Comparison of ENCODE assay signal across 13 cellular contexts in the genomic region with DNA sequence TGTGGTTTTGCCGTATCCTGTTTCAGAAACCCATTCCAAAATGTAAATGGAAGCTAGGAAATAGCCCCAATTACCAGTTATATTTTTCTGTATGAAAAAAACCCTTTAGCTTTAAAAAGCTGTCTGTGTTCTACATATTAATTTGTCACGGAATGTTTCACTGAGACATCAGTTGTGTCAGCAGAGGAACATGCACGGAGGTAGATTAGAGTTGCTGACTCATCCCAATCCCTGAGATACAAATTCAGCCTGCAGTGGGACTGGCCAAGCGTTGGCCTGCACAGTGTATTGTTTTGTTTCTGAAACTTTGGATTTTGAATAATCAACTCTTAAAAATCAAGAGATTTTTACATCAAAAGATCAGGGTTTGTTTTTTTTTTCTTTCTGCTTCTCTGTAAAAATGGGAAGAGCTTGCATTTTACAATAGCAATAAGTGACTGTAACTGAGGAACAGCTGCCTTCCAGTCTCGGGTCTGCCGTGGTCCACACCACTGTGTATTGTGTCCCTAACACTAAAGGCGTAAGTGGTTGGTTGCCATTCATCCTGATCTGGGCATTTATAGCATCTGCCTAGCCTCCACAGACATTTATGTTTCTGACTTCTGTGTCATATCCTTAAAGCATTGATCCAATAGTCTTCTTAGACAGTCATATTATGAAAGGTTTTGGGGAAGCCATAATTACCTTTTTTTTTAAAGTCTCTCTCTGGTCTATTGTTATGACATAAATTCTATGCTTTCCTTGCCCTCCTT.
DNase-seq lines count a peak whose midpoint lies in the region; ATAC-seq, FAIRE-seq and TF ChIP-seq lines count a peak whose summit lies in the region.
"Had no signal": no experiment of that assay in that cellular context is flagged by ENCODE, and none has a peak within 500 bp of the region (broad histone marks: within the 10 kb centered on the region; RNA-seq: fewer than 3 reads in every experiment).

No MANE protein-coding gene starts in this region.

- no peaks in the 10 kb centered on the region for H3K9me3 ChIP-seq in A549
- H3K9me3 ChIP-seq in BE2C = no peaks in the 10 kb centered on the region

- no TSS peak for BruUV-seq in Calu3 (replicated peaks; lab: Mats Ljungman, UMichigan)

- POLR2A ChIA-PET in A549 (lab: Yijun Ruan, JAX) = no interaction called here

- TF ChIP-seq RAD21 in A549 (conservative IDR thresholded peaks at IDR 0.05 in 1 of 2, IDR thresholded peaks at IDR 0.05 in 1 of 2) = no peak

- TF ChIP-seq CTCF in A549 (IDR thresholded peaks at IDR 0.05) (no peak), foreskin keratinocyte (conservative IDR thresholded peaks at IDR 0.05) (no peak), BE2C (IDR thresholded peaks at IDR 0.05; ENCODE audit: low read depth, low read length) (no peak), Calu3 (IDR thresholded peaks at IDR 0.05; ENCODE audit: unreplicated experiment) (no peak)

- no peak overlapping the region for H3K4me3 Mint-ChIP-seq in Calu3 (ENCODE audit: low read depth, unreplicated experiment)
- H3K4me3 Mint-ChIP-seq: B cell; stimulated activated memory B cell treated with anti-CD40 and anti-IgM and Interleukin-4, amounts not matched to agents 10 μg/mL and 1 μg/mL and 100 μg/mL, for 72 hours had no signal

- no peaks in the 10 kb centered on the region for H3K4me1 Mint-ChIP-seq in Calu3 (ENCODE audit: low read depth, unreplicated experiment)
- H3K4me1 Mint-ChIP-seq: B cell; stimulated activated memory B cell treated with anti-CD40 and anti-IgM and Interleukin-4, amounts not matched to agents 10 μg/mL and 1 μg/mL and 100 μg/mL, for 72 hours had no signal

- H3K36me3 ChIP-seq in BE2C = no peaks in the 10 kb centered on the region

- no peak for TF ChIP-seq POLR2A in A549 (IDR thresholded peaks at IDR 0.05; ENCODE audit: low read length)

- no peaks in the 10 kb centered on the region for H3K36me3 Mint-ChIP-seq in Calu3 (ENCODE audit: insufficient read depth, unreplicated experiment)
- H3K36me3 Mint-ChIP-seq: stimulated activated memory B cell treated with anti-CD40 and anti-IgM and Interleukin-4, amounts not matched to agents 10 μg/mL and 1 μg/mL and 100 μg/mL, for 72 hours had no signal

- no peak for FAIRE-seq in A549 (lab: Jason Lieb, UNC)
- FAIRE-seq: H1 had no signal

- no peak overlapping the region for H3K27ac Mint-ChIP-seq in Calu3 (ENCODE audit: unreplicated experiment)
- H3K27ac Mint-ChIP-seq: B cell; stimulated activated memory B cell treated with anti-CD40 and anti-IgM and Interleukin-4, amounts not matched to agents 10 μg/mL and 1 μg/mL and 100 μg/mL, for 72 hours had no signal

- no peaks in the 10 kb centered on the region for H3K27me3 Mint-ChIP-seq in Calu3 (ENCODE audit: unreplicated experiment)
- H3K27me3 Mint-ChIP-seq: stimulated activated memory B cell treated with anti-CD40 and anti-IgM and Interleukin-4, amounts not matched to agents 10 μg/mL and 1 μg/mL and 100 μg/mL, for 72 hours had no signal

- peak in 1 of 2 experiments; percentile 31 for DNase-seq in A549 (ENCODE audit: low read depth in 1 of 2, low spot score in 1 of 2)
- peak in 1 of 2 donors; percentile 63 for DNase-seq in foreskin keratinocyte
- DNase-seq in BE2C = no peak
- DNase-seq in Calu3 = no peak
- no peak for DNase-seq in NCI-H774 (lab: John Stamatoyannopoulos, UW)
- DNase-seq in NCI-H524 treated with DMSO at 0.1 percent for 48 hours (lab: John Stamatoyannopoulos, UW) = no peak
- DNase-seq: activated CD8-positive, alpha-beta memory T cell treated with anti-CD3 and anti-CD28 coated beads, Interleukin-2, amount 50 U/mL, for 48 hours; NCI-H510A treated with DMSO at 0.1 percent for 48 hours had no signal

- no peaks in the 10 kb centered on the region for H3K4me1 ChIP-seq in A549
- peaks cover 4% of the 10 kb centered on the region for H3K4me1 ChIP-seq in foreskin keratinocyte
- H3K4me1 ChIP-seq in BE2C = no peaks in the 10 kb centered on the region

- H3K4me2 ChIP-seq in A549 = no peak overlapping the region

- ATAC-seq in A549 (peak; percentile 54 to 72; a peak in 3 of 6 replicates), GM19395 (IDR thresholded peaks at IDR 0.05; ENCODE audit: unreplicated experiment) (peak; percentile 89), HG03575 (IDR thresholded peaks at IDR 0.05; ENCODE audit: extremely low read depth, insufficient number of reproducible peaks, low FRiP score, unreplicated experiment) (peak; percentile 52), foreskin keratinocyte (peak; percentile 85)
- ATAC-seq: stimulated activated memory B cell treated with anti-CD40 and anti-IgM and Interleukin-4, amounts not matched to agents 10 μg/mL and 1 μg/mL and 100 μg/mL, for 72 hours had no signal

- no peaks in the 10 kb centered on the region for H3K27me3 ChIP-seq in foreskin keratinocyte
- peaks cover 10% of the 10 kb centered on the region for H3K27me3 ChIP-seq in BE2C

- WGBS in A549 (ENCODE audit: missing lambda C conversion rate) = 22% methylated on average over 7 of the region's 7 CpGs

- H3K4me3 ChIP-seq in A549 (no peak overlapping the region), BE2C (ENCODE audit: low read depth, low read length) (no peak overlapping the region)

- peak overlapping the region in 1 of 2 experiments; percentile 47; a peak in 3 of 6 replicates for H3K27ac ChIP-seq in A549
- H3K27ac ChIP-seq in foreskin keratinocyte = no peak overlapping the region

- no peak for TF ChIP-seq EP300 in A549 (IDR thresholded peaks at IDR 0.05)

- H3K9me3 Mint-ChIP-seq in Calu3 (ENCODE audit: low read depth, unreplicated experiment) = no peaks in the 10 kb centered on the region
- H3K9me3 Mint-ChIP-seq: stimulated activated memory B cell treated with anti-CD40 and anti-IgM and Interleukin-4, amounts not matched to agents 10 μg/mL and 1 μg/mL and 100 μg/mL, for 72 hours had no signal

- intact Hi-C loops in Calu3 (cut with micrococcal nuclease; ENCODE audit: unreplicated experiment) = no loop called here

- CTCF ChIA-PET in A549 (lab: Yijun Ruan, JAX) = interaction anchor here (1.4 kb wide), 1 partner anchor 11 kb away, joined by 3 read pairs; no protein-coding TSS in a partner anchor
- CTCF ChIA-PET in Calu3 (lab: Charles Lee) = no interaction called here

TF ChIP-seq in A549, 52 proteins besides CTCF, POLR2A, EP300 and RAD21:
- TF ChIP-seq MAFK (IDR thresholded peaks at IDR 0.05; ENCODE audit: partially characterized antibody) (peak; percentile 83), RNF2 (IDR thresholded peaks at IDR 0.05; ENCODE audit: borderline replicate concordance, low read depth) (no peak)
